ENCODE assay signal across 10 cellular contexts in genomic region chr3:138861755-138862333, GRCh38. TPM values are rescaled to one million over a fixed set of nuclear protein-coding genes. Genes with fewer than 3 reads are reported as not detected.
A peak's percentile ranks its signal among the peaks of the same experiment; 100 is the strongest.
DNase-seq lines count a peak whose midpoint lies in the region; ATAC-seq and TF ChIP-seq lines count a peak whose summit lies in the region.
"Had no signal": no experiment of that assay in that cellular context is flagged by ENCODE, and none has a peak within 500 bp of the region (broad histone marks: within the 10 kb centered on the region; RNA-seq: fewer than 3 reads in every experiment).

No MANE protein-coding gene starts in this region.

- no peak overlapping the region for H2BK5ac ChIP-seq in H9 (ENCODE audit: insufficient read length, low read length)

- no peak overlapping the region for H2BK120ac ChIP-seq in H9 (ENCODE audit: low read depth, low read length, poor library complexity, severe bottlenecking)

- peak overlapping the region; percentile 36 for H3K4me2 ChIP-seq in H9 (ENCODE audit: insufficient read depth, insufficient read length, low read length)

- no CpG with 5 or more reads among the region's 7 CpGs for WGBS in H9 (ENCODE audit: extremely low coverage, insufficient read length, low lambda C conversion rate)

- H3T11ph ChIP-seq in H9 (ENCODE audit: low read length), result no peak overlapping the region

- H2AFZ ChIP-seq in H9 (ENCODE audit: low read length), result no peak overlapping the region

- no peak overlapping the region for H2BK20ac ChIP-seq in H9 (ENCODE audit: low read depth, low read length, poor library complexity, severe bottlenecking)

- H3K9me3 ChIP-seq in H9 (ENCODE audit: control insufficient read depth, low read depth, low read length) (no peaks in the 10 kb centered on the region), gastrocnemius medialis (no peaks in the 10 kb centered on the region), tibial artery (no peaks in the 10 kb centered on the region)

- no peaks in the 10 kb centered on the region for H4K20me1 ChIP-seq in H9 (ENCODE audit: control insufficient read depth, insufficient read depth, insufficient read length)

- no peak overlapping the region for H4K8ac ChIP-seq in H9 (replicated peaks; ENCODE audit: insufficient read length, low read depth, low read length)

- H3K4me3 ChIP-seq in fibroblast of the aortic adventitia (ENCODE audit: low read depth, low read length) (no peak overlapping the region), gastrocnemius medialis (no peak overlapping the region), tibial artery (no peak overlapping the region)

- TF ChIP-seq POLR2A in gastrocnemius medialis (IDR thresholded peaks at IDR 0.05), result no peak

- H3K27me3 Mint-ChIP-seq in H9 (ENCODE audit: low read depth) (no peaks in the 10 kb centered on the region; the same call in 1 of the 2 replicates), immature natural killer cell (ENCODE audit: low read depth in 3 of 3) (peaks cover 0 to 5% (median 2%) of the 10 kb centered on the region in 3 donors)
- H3K27me3 Mint-ChIP-seq: activated naive CD8-positive, alpha-beta T cell treated with anti-CD3 and anti-CD28 coated beads for 36 hours had no signal

- no peak overlapping the region for H3K18ac ChIP-seq in H9 (ENCODE audit: insufficient read length, low read depth, low read length)

- no peak overlapping the region for H2BK15ac ChIP-seq in H9 (ENCODE audit: low read depth, low read length)

- H3K36me3 ChIP-seq in gastrocnemius medialis (no peaks in the 10 kb centered on the region), tibial artery (no peaks in the 10 kb centered on the region)

- H3K4me1 Mint-ChIP-seq in H9 (peaks cover 35 to 38% of the 10 kb centered on the region in 2 experiments), immature natural killer cell (peaks cover 0 to 2% of the 10 kb centered on the region in 2 donors)
- H3K4me1 Mint-ChIP-seq: activated naive CD8-positive, alpha-beta T cell treated with anti-CD3 and anti-CD28 coated beads for 36 hours had no signal

- H3K27me3 ChIP-seq in H9 (ENCODE audit: insufficient read depth, low read length), result no peaks in the 10 kb centered on the region
- no peaks in the 10 kb centered on the region for H3K27me3 ChIP-seq in gastrocnemius medialis
- no peaks in the 10 kb centered on the region for H3K27me3 ChIP-seq in tibial artery

- H3K4ac ChIP-seq in H9 (ENCODE audit: low read depth, low read length), result no peak overlapping the region

- no peak overlapping the region for H3K14ac ChIP-seq in H9 (ENCODE audit: insufficient read depth, low read length)

- no peak overlapping the region for H3K23ac ChIP-seq in H9 (ENCODE audit: insufficient read length, low read depth, low read length)

- H3K27ac Mint-ChIP-seq in H9, result peak overlapping the region; percentile 73 to 97 (median 95); a peak in 6 of 7 replicates
- H3K27ac Mint-ChIP-seq in immature natural killer cell, result no peak overlapping the region
- H3K27ac Mint-ChIP-seq: activated naive CD8-positive, alpha-beta T cell treated with anti-CD3 and anti-CD28 coated beads for 36 hours had no signal

- no peaks in the 10 kb centered on the region for H3K79me1 ChIP-seq in H9 (ENCODE audit: insufficient read depth, low read depth, low read length, poor library complexity, severe bottlenecking)

- no peak overlapping the region for H3K56ac ChIP-seq in H9 (ENCODE audit: insufficient read length, low read depth, low read length)

- H3K9ac ChIP-seq in H9 (ENCODE audit: extremely low read depth, insufficient read length, low read length), result no peak overlapping the region

- no peaks in the 10 kb centered on the region for H3K79me2 ChIP-seq in H9 (ENCODE audit: insufficient read depth, low read length)

- intact Hi-C loops in gastrocnemius medialis (cut with DNase I; ENCODE audit: low total_unique reads) (loop anchor here (2.0 kb wide), 1 partner anchor 27 kb away; the partner anchor contains the start of gene PIK3CB), tibial artery (cut with DNase I; ENCODE audit: low total_unique reads) (no loop called here)

- H3K27ac ChIP-seq in H9 (ENCODE audit: insufficient read length, low read depth, low read length), result peak overlapping the region; percentile 61
- H3K27ac ChIP-seq in gastrocnemius medialis, result peak overlapping the region in 3 of 4 donors; percentile 58 to 79 (median 73)
- no peak overlapping the region for H3K27ac ChIP-seq in tibial artery

- peak overlapping the region; percentile 22 to 43; a peak in 4 of 5 replicates for H3K4me3 Mint-ChIP-seq in H9
- H3K4me3 Mint-ChIP-seq in immature natural killer cell, result no peak overlapping the region
- H3K4me3 Mint-ChIP-seq: activated naive CD8-positive, alpha-beta T cell treated with anti-CD3 and anti-CD28 coated beads for 36 hours had no signal

- H3K4me1 ChIP-seq in H9 (ENCODE audit: insufficient read depth, low read length) (peaks cover 19% of the 10 kb centered on the region; the same call in 1 of the 2 replicates), gastrocnemius medialis (peaks cover 9 to 13% of the 10 kb centered on the region in 2 donors), tibial artery (peaks cover 0 to 16% (median 3%) of the 10 kb centered on the region in 4 donors)

- no peak for ATAC-seq in gastrocnemius medialis
- ATAC-seq in GM19452 (IDR thresholded peaks at IDR 0.05; ENCODE audit: unreplicated experiment), result no peak
- ATAC-seq in GM18867 (IDR thresholded peaks at IDR 0.05; ENCODE audit: unreplicated experiment), result no peak

- DNase-seq in H9 (peak; percentile 68), T1000 (lab: John Stamatoyannopoulos, UW) (peak; percentile 40), fibroblast of the aortic adventitia (ENCODE audit: low read depth) (peak; percentile 39), gastrocnemius medialis (no peak), immature natural killer cell (no peak), tibial artery (no peak)
- DNase-seq: activated naive CD8-positive, alpha-beta T cell treated with anti-CD3 and anti-CD28 coated beads for 36 hours; NCI-H774 had no signal

- no peak overlapping the region for H2AK5ac ChIP-seq in H9 (ENCODE audit: insufficient read length, low read length)

- H3K9me3 Mint-ChIP-seq in H9 (no peaks in the 10 kb centered on the region), immature natural killer cell (no peaks in the 10 kb centered on the region)
- H3K9me3 Mint-ChIP-seq: activated naive CD8-positive, alpha-beta T cell treated with anti-CD3 and anti-CD28 coated beads for 36 hours had no signal

- H2BK12ac ChIP-seq in H9 (ENCODE audit: insufficient read length, low read depth, low read length), result no peak overlapping the region

- in situ Hi-C loops in gastrocnemius medialis (cut with MboI; ENCODE audit: low sequenced_read_pairs in 4 of 4), result no loop called here

- no peaks in the 10 kb centered on the region for H3K36me3 Mint-ChIP-seq in H9 (ENCODE audit: insufficient read depth in 1 of 3, low read depth in 3 of 3)
- H3K36me3 Mint-ChIP-seq in immature natural killer cell, result no peaks in the 10 kb centered on the region
- H3K36me3 Mint-ChIP-seq: activated naive CD8-positive, alpha-beta T cell treated with anti-CD3 and anti-CD28 coated beads for 36 hours had no signal

- no peak for TF ChIP-seq CTCF in H9 (conservative IDR thresholded peaks at IDR 0.05)
- no peak for TF ChIP-seq CTCF in fibroblast of the aortic adventitia (IDR thresholded peaks at IDR 0.05; ENCODE audit: insufficient read depth, low read length)
- TF ChIP-seq CTCF in gastrocnemius medialis (IDR thresholded peaks at IDR 0.05 in 4 of 5, conservative IDR thresholded peaks at IDR 0.05 in 1 of 5), result no peak
- TF ChIP-seq CTCF in tibial artery (IDR thresholded peaks at IDR 0.05), result no peak

- peaks cover 5% of the 10 kb centered on the region for H3K23me2 ChIP-seq in H9 (ENCODE audit: insufficient read length, low read depth, low read length, poor library complexity, severe bottlenecking)

- H4K5ac ChIP-seq in H9 (ENCODE audit: insufficient read length, low read depth, low read length), result no peak overlapping the region

- no peak overlapping the region for H4K91ac ChIP-seq in H9 (ENCODE audit: insufficient read length, low read depth, low read length)

RNA-seq across cellular contexts. Expression of gene PIK3CB, which starts 27.1 kb away (rescaled TPM):
- total RNA-seq in H9 (2021) (33.0 and 35.6 TPM in 2 replicates), fibroblast of the aortic adventitia (ENCODE audit: low replicate concordance) (4.4 and 9.9 TPM in 2 replicates), gastrocnemius medialis (10 to 100 TPM; 24.9 to 94.7 (median 36.8) TPM)
- polyA plus RNA-seq in immature natural killer cell, result 10 to 100 TPM in 1 of 3 donors, 1 to 10 TPM in 2; 4.6 to 11.7 (median 4.8) TPM

Comparison
In these comparisons a context has a peak if more than half of its experiments do, and no peak if none do; other contexts are left out.
1. DNase-seq: peak in H9 (single experiment), T1000 (single experiment) and fibroblast of the aortic adventitia (single experiment); none in gastrocnemius medialis (0 of 2), immature natural killer cell (0 of 3) and tibial artery (0 of 2).
2. H3K27ac ChIP-seq: peak in H9 (single experiment) and gastrocnemius medialis (3 of 4); none in tibial artery (0 of 2).
3. H3K27ac Mint-ChIP-seq: peak in H9 (3 of 3); none in immature natural killer cell (0 of 6).
4. H3K4me3 Mint-ChIP-seq: peak in H9 (2 of 2); none in immature natural killer cell (0 of 5).